Comparison of ENCODE assay signal across 1 cellular context in genomic region chr11:115523727-115524399, GRCh38.
TF ChIP-seq lines count a peak whose summit lies in the region.

No MANE protein-coding gene starts in this region.

TF ChIP-seq in HepG2, 621 proteins besides CTCF, POLR2A, EP300 and RAD21 (continued from another document):
- 0 out of 2 replicates have a peak, but pooled peaks have one; percentile 37 for TF ChIP-seq ZGPAT (CRISPR knock-in tag; IDR thresholded peaks at IDR 0.05)
- TF ChIP-seq CREB1 (IDR thresholded peaks at IDR 0.05), result no peak
- peak; percentile 36 for TF ChIP-seq CREB1 (CRISPR knock-in tag; IDR thresholded peaks at IDR 0.05)
- 0 out of 2 replicates have a peak, but pooled peaks have one; percentile 15 for TF ChIP-seq PPARG (CRISPR knock-in tag; conservative IDR thresholded peaks at IDR 0.05)
- TF ChIP-seq CENPBD1 (CRISPR knock-in tag; IDR thresholded peaks at IDR 0.05; ENCODE audit: borderline replicate concordance, low read depth), result no peak
- no peak for TF ChIP-seq ZNF879 (CRISPR knock-in tag; IDR thresholded peaks at IDR 0.05)
- no peak for TF ChIP-seq E2F5 (CRISPR knock-in tag; conservative IDR thresholded peaks at IDR 0.05)
- no peak for TF ChIP-seq ZNF672 (CRISPR knock-in tag; IDR thresholded peaks at IDR 0.05)
- no peak for TF ChIP-seq ZNF557 (CRISPR knock-in tag; IDR thresholded peaks at IDR 0.05)
- no peak for TF ChIP-seq TEAD3 (CRISPR knock-in tag; optimal IDR thresholded peaks at IDR 0.05; ENCODE audit: borderline replicate concordance)
- no peak for TF ChIP-seq GTF2F1 (IDR thresholded peaks at IDR 0.05; ENCODE audit: low read length)
- TF ChIP-seq IRF2 (CRISPR knock-in tag; IDR thresholded peaks at IDR 0.05), result 0 out of 2 replicates have a peak, but pooled peaks have one; percentile 14
- no peak for TF ChIP-seq ZBTB37 (CRISPR knock-in tag; IDR thresholded peaks at IDR 0.05)
- TF ChIP-seq HCFC1 (IDR thresholded peaks at IDR 0.05; ENCODE audit: low read depth, low read length), result no peak
- no peak for TF ChIP-seq ELF1 (CRISPR knock-in tag; IDR thresholded peaks at IDR 0.05)
- TF ChIP-seq ZNF788 (CRISPR knock-in tag; IDR thresholded peaks at IDR 0.05; ENCODE audit: borderline replicate concordance), result no peak
- TF ChIP-seq ZBTB1 (CRISPR knock-in tag; IDR thresholded peaks at IDR 0.05; ENCODE audit: borderline replicate concordance), result no peak
- 0 out of 2 replicates have a peak, but pooled peaks have one; percentile 21 for TF ChIP-seq ZBTB26 (CRISPR knock-in tag; IDR thresholded peaks at IDR 0.05; ENCODE audit: borderline replicate concordance)
- TF ChIP-seq MAFK (conservative IDR thresholded peaks at IDR 0.05 in 1 of 2, IDR thresholded peaks at IDR 0.05 in 1 of 2; ENCODE audit: low read length in 2 of 2), result no peak
- TF ChIP-seq UBTF (CRISPR knock-in tag; IDR thresholded peaks at IDR 0.05), result no peak
- TF ChIP-seq ZBTB25 (CRISPR knock-in tag; IDR thresholded peaks at IDR 0.05), result no peak
- TF ChIP-seq ZNF207 (IDR thresholded peaks at IDR 0.05; ENCODE audit: borderline replicate concordance), result no peak
- TF ChIP-seq KMT2B (CRISPR knock-in tag; IDR thresholded peaks at IDR 0.05), result no peak
- TF ChIP-seq JUND (CRISPR knock-in tag; IDR thresholded peaks at IDR 0.05), result no peak
- TF ChIP-seq HNF1B (CRISPR knock-in tag; IDR thresholded peaks at IDR 0.05), result 0 out of 2 replicates have a peak, but pooled peaks have one; percentile 35
- TF ChIP-seq ZFYVE20 (CRISPR knock-in tag; IDR thresholded peaks at IDR 0.05; ENCODE audit: borderline replicate concordance, low read depth), result no peak
- TF ChIP-seq HDAC6 (IDR thresholded peaks at IDR 0.05; ENCODE audit: low read depth, low read length), result no peak
- TF ChIP-seq POLR2AphosphoS2 (IDR thresholded peaks at IDR 0.05; ENCODE audit: low read depth, low read length), result no peak
- TF ChIP-seq ZBTB7A (CRISPR knock-in tag; IDR thresholded peaks at IDR 0.05), result no peak
- no peak for TF ChIP-seq CHD2 (IDR thresholded peaks at IDR 0.05; ENCODE audit: low read depth, low read length)
- TF ChIP-seq ZNF337 (CRISPR knock-in tag; IDR thresholded peaks at IDR 0.05; ENCODE audit: borderline replicate concordance, low read depth), result no peak
- TF ChIP-seq ZNF496 (CRISPR knock-in tag; IDR thresholded peaks at IDR 0.05; ENCODE audit: insufficient replicate concordance), result no peak
- TF ChIP-seq ZNF44 (CRISPR knock-in tag; IDR thresholded peaks at IDR 0.05), result no peak
- no peak for TF ChIP-seq MTA1 (CRISPR knock-in tag; IDR thresholded peaks at IDR 0.05; ENCODE audit: borderline replicate concordance)
- no peak for TF ChIP-seq ZNF597 (CRISPR knock-in tag; IDR thresholded peaks at IDR 0.05)
- no peak for TF ChIP-seq ZNF605 (CRISPR knock-in tag; IDR thresholded peaks at IDR 0.05)
- TF ChIP-seq ZNF704 (CRISPR knock-in tag; IDR thresholded peaks at IDR 0.05; ENCODE audit: borderline replicate concordance), result no peak
- no peak for TF ChIP-seq NAIF1 (CRISPR knock-in tag; IDR thresholded peaks at IDR 0.05; ENCODE audit: borderline replicate concordance)
- TF ChIP-seq GZF1 (CRISPR knock-in tag; IDR thresholded peaks at IDR 0.05), result no peak
